Comparison of ENCODE assay signal across 8 cellular contexts in the genomic region with DNA sequence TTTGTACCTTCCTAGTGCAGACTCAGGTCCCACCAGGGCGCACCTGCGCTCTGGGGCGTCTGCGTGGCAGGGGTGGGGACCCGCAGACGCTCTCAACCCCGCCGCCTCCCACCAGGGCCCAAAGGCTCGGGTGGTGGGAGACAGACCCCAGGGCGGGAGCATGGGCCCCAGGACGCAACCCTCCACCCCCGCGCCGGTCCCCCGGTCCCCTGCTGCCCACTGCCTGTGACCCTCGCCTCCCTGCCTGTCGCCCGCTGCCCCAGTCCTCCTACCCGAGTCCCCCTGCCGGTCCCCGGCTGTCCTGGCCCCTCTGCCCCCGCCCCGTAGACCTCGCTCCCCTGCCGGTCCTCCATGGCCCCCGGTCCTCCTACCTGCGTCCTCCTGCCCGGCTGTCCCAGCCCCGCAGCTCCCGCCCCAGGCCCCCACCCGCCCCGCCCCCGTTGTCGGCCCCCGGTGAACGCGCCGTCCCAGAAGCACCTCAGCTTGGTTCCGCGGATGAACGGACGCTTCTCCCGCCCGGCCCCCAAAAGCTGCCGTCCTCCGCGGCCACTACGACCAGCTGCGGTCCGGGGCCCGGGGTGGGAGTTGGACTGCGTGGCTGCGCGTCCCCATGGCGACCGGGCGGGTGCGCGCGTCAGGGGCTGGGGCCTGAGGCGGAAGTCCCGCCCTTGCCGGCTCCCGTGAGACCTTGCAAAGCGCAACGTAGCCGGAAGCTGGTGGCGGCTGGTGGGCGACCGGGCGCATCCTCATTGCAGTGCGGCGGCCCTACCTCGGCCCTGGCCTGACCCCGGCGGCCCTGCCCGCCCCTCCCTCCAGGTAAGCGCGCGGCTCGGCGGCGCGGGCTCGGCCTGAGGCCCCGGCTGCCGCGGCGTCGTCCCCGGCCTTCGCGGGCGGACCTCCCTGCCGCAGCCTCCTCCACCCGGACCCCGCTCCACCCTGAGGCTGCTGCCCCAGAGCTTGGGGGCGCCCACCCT. TPM values are rescaled to one million over a fixed set of nuclear protein-coding genes. Genes with fewer than 3 reads are reported as not detected.
DNase-seq lines count a peak whose midpoint lies in the region; ATAC-seq and TF ChIP-seq lines count a peak whose summit lies in the region.

Gene ARFGAP1 (plus strand): TSS at position 709 of the 974 bp plus-strand sequence. CDS start 2,768 bp downstream, outside the sequence.

- H3K27ac Mint-ChIP-seq in naive thymus-derived CD4-positive, alpha-beta T cell: peak within 1 kb of the TSS; percentile 52 to 95 (median 89)
- peak within 1 kb of the TSS; percentile 91 for H3K27ac Mint-ChIP-seq in stimulated activated memory B cell treated with anti-CD40 and anti-IgM and Interleukin-4, amounts not matched to agents 10 μg/mL and 1 μg/mL and 100 μg/mL, for 72 hours

- H3K4me3 ChIP-seq in KMS-11 (IDR thresholded peaks at IDR 0.05; ENCODE audit: insufficient read depth, low read depth, low read length): no peak within 1 kb of the TSS
- H3K4me3 ChIP-seq in Peyer's patch: peak within 1 kb of the TSS; percentile 98 to 99 (median 98)
- peak within 1 kb of the TSS; percentile 53 for H3K4me3 ChIP-seq in naive thymus-derived CD4-positive, alpha-beta T cell (ENCODE audit: low read length)

- H3K4me1 ChIP-seq in KMS-11 (ENCODE audit: low read depth, poor library complexity, severe bottlenecking) (peaks cover 23% of the 10 kb centered on the region), Peyer's patch (peaks cover 3 to 19% (median 11%) of the 10 kb centered on the region in 4 donors)
- peaks cover 10 to 22% of the 10 kb centered on the region in 2 donors for H3K4me1 ChIP-seq in naive thymus-derived CD4-positive, alpha-beta T cell (ENCODE audit: control insufficient read depth in 2 of 2, insufficient read depth in 2 of 2, low read length in 2 of 2)

- no peaks in the 10 kb centered on the region for H3K9me3 ChIP-seq in Peyer's patch
- H3K9me3 ChIP-seq in naive thymus-derived CD4-positive, alpha-beta T cell (ENCODE audit: control insufficient read depth in 2 of 3, low read length in 3 of 3): no peaks in the 10 kb centered on the region

- peak within 1 kb of the TSS; percentile 59 for H2AFZ ChIP-seq in KMS-11 (ENCODE audit: low read depth)

- peak; percentile 68 for ATAC-seq in GM21717 (IDR thresholded peaks at IDR 0.05; ENCODE audit: unreplicated experiment)
- peak; percentile 97 for ATAC-seq in naive thymus-derived CD4-positive, alpha-beta T cell
- ATAC-seq in stimulated activated memory B cell treated with anti-CD40 and anti-IgM and Interleukin-4, amounts not matched to agents 10 μg/mL and 1 μg/mL and 100 μg/mL, for 72 hours: peak; percentile 94

- H3K27me3 Mint-ChIP-seq in naive thymus-derived CD4-positive, alpha-beta T cell: peaks cover 0 to 9% (median 0%) of the 10 kb centered on the region in 5 donors
- peaks cover 7% of the 10 kb centered on the region for H3K27me3 Mint-ChIP-seq in stimulated activated memory B cell treated with anti-CD40 and anti-IgM and Interleukin-4, amounts not matched to agents 10 μg/mL and 1 μg/mL and 100 μg/mL, for 72 hours

- H3K36me3 Mint-ChIP-seq in naive thymus-derived CD4-positive, alpha-beta T cell: no peaks in the 10 kb centered on the region
- peaks cover 7% of the 10 kb centered on the region for H3K36me3 Mint-ChIP-seq in stimulated activated memory B cell treated with anti-CD40 and anti-IgM and Interleukin-4, amounts not matched to agents 10 μg/mL and 1 μg/mL and 100 μg/mL, for 72 hours

- POLR2A ChIA-PET in naive thymus-derived CD4-positive, alpha-beta T cell (lab: Charles Lee): interaction anchor here (0.7 to 1.5 kb wide), 4 partner anchors 9 to 393 kb away, joined by 3 to 4 read pairs (median 3); no protein-coding TSS in a partner anchor

- no peaks in the 10 kb centered on the region; the same call in 1 of the 2 replicates for H3K36me3 ChIP-seq in KMS-11 (ENCODE audit: insufficient read depth)
- H3K36me3 ChIP-seq in Peyer's patch: peaks cover 0 to 18% (median 0%) of the 10 kb centered on the region in 3 donors
- H3K36me3 ChIP-seq in naive thymus-derived CD4-positive, alpha-beta T cell (ENCODE audit: control insufficient read depth in 2 of 3, insufficient read depth in 3 of 3, low read length in 3 of 3): peaks cover 0 to 21% (median 0%) of the 10 kb centered on the region in 3 experiments

- TF ChIP-seq CTCF in KMS-11 (conservative IDR thresholded peaks at IDR 0.05; ENCODE audit: low read depth, low read length) (no peak), Peyer's patch (IDR thresholded peaks at IDR 0.05) (no peak)

- H3K27me3 ChIP-seq in KMS-11 (ENCODE audit: insufficient read depth, low read depth): peaks cover 20% of the 10 kb centered on the region
- no peaks in the 10 kb centered on the region for H3K27me3 ChIP-seq in Peyer's patch
- no peaks in the 10 kb centered on the region for H3K27me3 ChIP-seq in naive thymus-derived CD4-positive, alpha-beta T cell (ENCODE audit: control insufficient read depth in 2 of 2, insufficient read depth in 2 of 2, low read length in 2 of 2)

- H3K4me2 ChIP-seq in KMS-11: peak within 1 kb of the TSS; percentile 75

- TF ChIP-seq POLR2A in Peyer's patch (IDR thresholded peaks at IDR 0.05): peak; percentile 49 to 67

- DNase-seq in DMS153 (lab: John Stamatoyannopoulos, UW) (peak; percentile 65), Peyer's patch (peak; percentile 88 to 96 (median 92)), activated T-helper 1 cell treated with Interleukin-2 at 50 U/mL for 16 hours (ENCODE audit: low read depth) (peak; percentile 80), fibroblast of gingiva (ENCODE audit: low read depth) (peak; percentile 87)
- peak; percentile 73 to 91 (median 85) for DNase-seq in naive thymus-derived CD4-positive, alpha-beta T cell

- intact Hi-C loops in naive thymus-derived CD4-positive, alpha-beta T cell (cut with micrococcal nuclease): loop anchor here (1.0 to 5.0 kb wide), 5 partner anchors 18 to 700 kb away; partner anchors contain the start of genes YTHDF1 (in 2 of the 2), GMEB2 (in 1 of the 2) and OGFR (in 1 of the 2)

- H3K79me2 ChIP-seq in KMS-11 (ENCODE audit: insufficient read depth, low read depth): peaks cover 45% of the 10 kb centered on the region

- no peaks in the 10 kb centered on the region for H4K20me1 ChIP-seq in KMS-11 (ENCODE audit: insufficient read depth)

- no peaks in the 10 kb centered on the region for H3K9me3 Mint-ChIP-seq in naive thymus-derived CD4-positive, alpha-beta T cell
- no peaks in the 10 kb centered on the region for H3K9me3 Mint-ChIP-seq in stimulated activated memory B cell treated with anti-CD40 and anti-IgM and Interleukin-4, amounts not matched to agents 10 μg/mL and 1 μg/mL and 100 μg/mL, for 72 hours

- H3K4me3 Mint-ChIP-seq in naive thymus-derived CD4-positive, alpha-beta T cell: peak within 1 kb of the TSS; percentile 83 to 94 (median 90)
- H3K4me3 Mint-ChIP-seq in stimulated activated memory B cell treated with anti-CD40 and anti-IgM and Interleukin-4, amounts not matched to agents 10 μg/mL and 1 μg/mL and 100 μg/mL, for 72 hours: peak within 1 kb of the TSS; percentile 91

- H3K27ac ChIP-seq in KMS-11 (no peak within 1 kb of the TSS), Peyer's patch (peak within 1 kb of the TSS; percentile 80 to 87 (median 83))
- H3K27ac ChIP-seq in naive thymus-derived CD4-positive, alpha-beta T cell (ENCODE audit: low read depth, low read length): peak within 1 kb of the TSS; percentile 81

- peaks cover 20 to 38% (median 28%) of the 10 kb centered on the region in 7 donors for H3K4me1 Mint-ChIP-seq in naive thymus-derived CD4-positive, alpha-beta T cell
- peaks cover 38% of the 10 kb centered on the region for H3K4me1 Mint-ChIP-seq in stimulated activated memory B cell treated with anti-CD40 and anti-IgM and Interleukin-4, amounts not matched to agents 10 μg/mL and 1 μg/mL and 100 μg/mL, for 72 hours

- CTCF ChIA-PET in naive thymus-derived CD4-positive, alpha-beta T cell (lab: Charles Lee): interaction anchor here (2.0 kb wide), 1 partner anchor 49 kb away, joined by 9 read pairs; no protein-coding TSS in a partner anchor

- H3K9ac ChIP-seq in KMS-11: peak within 1 kb of the TSS; percentile 68

RNA-seq across cellular contexts. Expression of gene ARFGAP1, which starts in this region (rescaled TPM):
- 100 to 1,000 TPM in 1 of 4 donors, 10 to 100 TPM in 3; 66.6 to 149 (median 89.8) TPM for total RNA-seq in Peyer's patch
- 100 to 1,000 TPM in 4 of 5 experiments, 10 to 100 TPM in 1; 90.6 to 119 (median 107) TPM for total RNA-seq in naive thymus-derived CD4-positive, alpha-beta T cell
- polyA plus RNA-seq in naive thymus-derived CD4-positive, alpha-beta T cell: 10 to 100 TPM; 15.9 to 24.4 TPM
